3 cellular contexts compared by ENCODE assay signal in genomic region chr2:232511336-232511863, GRCh38.
TF ChIP-seq lines count a peak whose summit lies in the region.

No MANE protein-coding gene starts in this region.

TF ChIP-seq in SK-N-SH, 30 proteins besides CTCF, POLR2A, EP300 and RAD21:
- TF ChIP-seq MXI1 (IDR thresholded peaks at IDR 0.05; ENCODE audit: low read depth, low read length) (0 out of 2 replicates have a peak, but pooled peaks have one; percentile 30), GABPA (IDR thresholded peaks at IDR 0.05; ENCODE audit: low read depth) (no peak)

TF ChIP-seq in SK-N-SH treated with all-trans-retinoic acid at 6 μM for 48 hours, 23 proteins besides CTCF, POLR2A, EP300 and RAD21:
- TF ChIP-seq CSRNP3 (CRISPR knock-in tag; IDR thresholded peaks at IDR 0.05) (no peak), CSDC2 (CRISPR knock-in tag; IDR thresholded peaks at IDR 0.05) (no peak), ZFP30 (CRISPR knock-in tag; IDR thresholded peaks at IDR 0.05) (no peak), ZFP3 (CRISPR knock-in tag; IDR thresholded peaks at IDR 0.05) (no peak), RARB (CRISPR knock-in tag; IDR thresholded peaks at IDR 0.05) (no peak), BACH2 (CRISPR knock-in tag; IDR thresholded peaks at IDR 0.05; ENCODE audit: borderline replicate concordance) (no peak), ZNF565 (CRISPR knock-in tag; conservative IDR thresholded peaks at IDR 0.05; ENCODE audit: low read depth) (no peak), ZNF70 (CRISPR knock-in tag; IDR thresholded peaks at IDR 0.05) (no peak), CREB5 (CRISPR knock-in tag; IDR thresholded peaks at IDR 0.05; ENCODE audit: low read depth) (no peak)

TF ChIP-seq in K562, 482 proteins besides CTCF, POLR2A, EP300 and RAD21:
- TF ChIP-seq BCL6 (CRISPR knock-in tag; IDR thresholded peaks at IDR 0.05) (no peak), MEIS2 (IDR thresholded peaks at IDR 0.05; ENCODE audit: partially characterized antibody) (peak; percentile 61), NFIC (IDR thresholded peaks at IDR 0.05) (peak; percentile 60), PBX2 (CRISPR knock-in tag; IDR thresholded peaks at IDR 0.05; ENCODE audit: low read depth) (no peak), PBX2 (tag; conservative IDR thresholded peaks at IDR 0.05; ENCODE audit: low read depth) (peak; percentile 42; the same call in 1 of the 2 replicates), ZNF740 (CRISPR knock-in tag; IDR thresholded peaks at IDR 0.05) (no peak), ZNF740 (tag; IDR thresholded peaks at IDR 0.05) (no peak), TCF7L2 (IDR thresholded peaks at IDR 0.05; ENCODE audit: low read depth, low read length) (no peak), ID3 (CRISPR knock-in tag; IDR thresholded peaks at IDR 0.05) (no peak), ID3 (tag; IDR thresholded peaks at IDR 0.05) (no peak), E2F3 (CRISPR knock-in tag; IDR thresholded peaks at IDR 0.05) (no peak), IRF1 (CRISPR knock-in tag; IDR thresholded peaks at IDR 0.05; ENCODE audit: borderline replicate concordance) (no peak), CHD1 (IDR thresholded peaks at IDR 0.05; ENCODE audit: low read length) (no peak), MAZ (CRISPR knock-in tag; conservative IDR thresholded peaks at IDR 0.05 in 1 of 2, IDR thresholded peaks at IDR 0.05 in 1 of 2) (no peak), HOXB6 (CRISPR knock-in tag; IDR thresholded peaks at IDR 0.05; ENCODE audit: borderline replicate concordance) (no peak), RNF2 (IDR thresholded peaks at IDR 0.05) (no peak), STAT5A (IDR thresholded peaks at IDR 0.05; ENCODE audit: borderline replicate concordance, low read length) (no peak), PKNOX1 (IDR thresholded peaks at IDR 0.05) (peak; percentile 52)
TF ChIP-seq in K562: peak in this region for 4.
